In genomic region chr12:128779901-128780300, GRCh38 we compare ENCODE assay signal across 31 cellular contexts.
"Had no signal": no experiment of that assay in that cellular context is flagged by ENCODE, and none has a peak within 500 bp of the region (broad histone marks: within the 10 kb centered on the region; RNA-seq: fewer than 3 reads in every experiment).

No MANE protein-coding gene starts in this region.

- FAIRE-seq: colon, endometrium, endothelial cell of umbilical vein had no signal

- H3K4me1 ChIP-seq: body of pancreas, esophagus squamous epithelium, gastroesophageal sphincter had no signal

- H3K27me3 ChIP-seq: body of pancreas, esophagus squamous epithelium, gastroesophageal sphincter had no signal

- DNase-seq: activated B cell treated with CpG ODN at 0.5 μM for 24 hours; activated CD4-positive, alpha-beta T cell treated with anti-CD3 and anti-CD28 coated beads for 48 hours; activated CD4-positive, alpha-beta T cell treated with anti-CD3 and anti-CD28 coated beads, Interleukin-2, amount 50 U/mL, for 1 hour; activated CD4-positive, alpha-beta T cell treated with anti-CD3 and anti-CD28 coated beads, Interleukin-2, amount 50 U/mL, for 48 hours; activated CD8-positive, alpha-beta memory T cell treated with anti-CD3 and anti-CD28 coated beads for 24 hours; activated CD8-positive, alpha-beta T cell treated with anti-CD3 and anti-CD28 coated beads for 36 hours; activated effector memory CD4-positive, alpha-beta T cell treated with Interleukin-2 at 50 U/mL for 16 hours; activated gamma-delta T cell treated with Interleukin-2 at 50 U/mL for 16 hours; activated naive CD4-positive, alpha-beta T cell treated with anti-CD3 and anti-CD28 coated beads, Interleukin-2, amount 50 U/mL, for 16 hours; activated naive CD4-positive, alpha-beta T cell treated with Interleukin-2 at 50 U/mL for 16 hours; activated T-cell treated with anti-CD3 and anti-CD28 coated beads, Interleukin-2, amount 50 U/mL, for 4 hours; amniotic stem cell; aorta; body of pancreas; caudate nucleus; cortex of kidney; dermis blood vessel endothelial cell; effector CD4-positive, alpha-beta T cell; esophagus squamous epithelium; foreskin melanocyte; T-helper 1 cell; T-helper 17 cell; T1000; WERI-Rb-1 had no signal

- H3K9me3 ChIP-seq: body of pancreas, esophagus squamous epithelium, gastroesophageal sphincter had no signal

- ATAC-seq: activated CD4-positive, CD25-positive, alpha-beta regulatory T cell treated with anti-CD3 and anti-CD28 coated beads, Interleukin-2, amount 50 U/mL, for 24 hours; activated CD8-positive, alpha-beta T cell treated with anti-CD3 and anti-CD28 coated beads for 36 hours; activated T-cell treated with anti-CD3 and anti-CD28 coated beads, Interleukin-2, amount 50 U/mL, for 4 hours; activated T-helper 17 cell treated with anti-CD3 and anti-CD28 coated beads, Interleukin-2, amount 50 U/mL, for 72 hours; body of pancreas; gastroesophageal sphincter; T-helper 17 cell had no signal

- H3K4me3 ChIP-seq: body of pancreas, esophagus squamous epithelium, gastroesophageal sphincter had no signal

- H3K36me3 ChIP-seq: esophagus squamous epithelium, gastroesophageal sphincter, WERI-Rb-1 had no signal

- H3K27ac ChIP-seq: body of pancreas, epithelial cell of prostate, esophagus squamous epithelium, gastroesophageal sphincter, WERI-Rb-1 had no signal
